ENCODE assay signal across 18 cellular contexts in the genomic region with DNA sequence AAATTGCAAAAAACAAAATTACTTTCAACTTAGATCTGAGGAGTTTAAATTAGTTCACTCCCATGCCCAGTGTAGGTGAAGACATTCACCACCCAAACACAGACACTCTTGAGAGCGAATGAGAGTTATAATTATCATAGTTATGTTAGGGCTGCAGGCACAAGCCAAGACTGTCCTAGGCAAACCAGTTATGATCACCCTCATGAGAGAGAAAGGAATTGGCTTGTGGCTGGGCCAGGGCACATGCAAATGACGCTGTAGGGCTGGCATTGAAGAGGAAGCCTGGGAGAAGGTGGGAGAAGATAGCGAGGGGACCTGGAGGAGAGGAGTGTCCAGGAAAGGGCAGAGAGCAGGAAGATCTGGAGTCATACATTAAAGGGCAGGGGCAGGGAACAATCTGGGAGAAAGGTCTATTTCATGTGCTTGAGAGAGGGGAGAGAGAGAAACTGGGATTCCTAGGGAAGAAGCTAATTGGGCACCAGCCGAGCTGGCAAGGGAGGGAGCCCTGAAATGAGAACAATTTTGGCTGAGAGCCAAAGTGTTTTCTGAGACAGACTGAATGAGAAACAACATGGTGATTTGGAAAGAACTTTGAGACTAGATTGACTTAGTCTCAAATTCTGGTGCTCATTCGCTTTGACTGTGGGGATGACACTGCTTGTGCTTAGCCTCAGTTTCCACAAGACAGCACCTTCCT.
DNase-seq lines count a peak whose midpoint lies in the region; TF ChIP-seq lines count a peak whose summit lies in the region.
"Had no signal": no experiment of that assay in that cellular context is flagged by ENCODE, and none has a peak within 500 bp of the region (broad histone marks: within the 10 kb centered on the region; RNA-seq: fewer than 3 reads in every experiment).

No MANE protein-coding gene starts in this region.

- DNase-seq in NCI-H2029 (lab: John Stamatoyannopoulos, UW), result peak; percentile 28
- no peak for DNase-seq in NCI-H2029 treated with DMSO at 0.1 percent for 48 hours (lab: John Stamatoyannopoulos, UW)
- DNase-seq in COR-L47 (lab: John Stamatoyannopoulos, UW), result peak; percentile 55
- DNase-seq in NCI-H446 treated with DMSO at 0.1 percent for 48 hours (lab: John Stamatoyannopoulos, UW), result peak; percentile 20
- peak; percentile 19 for DNase-seq in fibroblast of the aortic adventitia (ENCODE audit: low read depth)
- DNase-seq in kidney glomerular epithelial cell (lab: John Stamatoyannopoulos, UW), result no peak
- DNase-seq in erythroblast (lab: John Stamatoyannopoulos, UW), result no peak
- DNase-seq in HK-2 (ENCODE audit: unreplicated experiment), result no peak
- DNase-seq: activated effector memory CD4-positive, alpha-beta T cell treated with anti-CD3 and anti-CD28 coated beads, Interleukin-2, amount 50 U/mL, for 16 hours; foreskin melanocyte; IMR-90; mesenchymal stem cell; NCI-H1436; RPMI8226; T-helper 2 cell had no signal

- H3K4me3 ChIP-seq in fibroblast of the aortic adventitia (ENCODE audit: low read depth, low read length), result no peak overlapping the region
- H3K4me3 ChIP-seq: A549, BLaER1, SK-N-MC had no signal

- TF ChIP-seq CTCF in fibroblast of the aortic adventitia (IDR thresholded peaks at IDR 0.05; ENCODE audit: insufficient read depth, low read length), result no peak

- TF ChIP-seq POLR2A in erythroblast (IDR thresholded peaks at IDR 0.05; ENCODE audit: low read length), result no peak

Comparison
In these comparisons a context has a peak if more than half of its experiments do, and no peak if none do; other contexts are left out.
1. DNase-seq: peak in NCI-H2029 (single experiment), COR-L47 (single experiment), NCI-H446 treated with DMSO at 0.1 percent for 48 hours (single experiment) and fibroblast of the aortic adventitia (single experiment); none in NCI-H2029 treated with DMSO at 0.1 percent for 48 hours (single experiment), kidney glomerular epithelial cell (single experiment), erythroblast (0 of 2) and HK-2 (single experiment).